26 cellular contexts compared by ENCODE assay signal in the genomic region with DNA sequence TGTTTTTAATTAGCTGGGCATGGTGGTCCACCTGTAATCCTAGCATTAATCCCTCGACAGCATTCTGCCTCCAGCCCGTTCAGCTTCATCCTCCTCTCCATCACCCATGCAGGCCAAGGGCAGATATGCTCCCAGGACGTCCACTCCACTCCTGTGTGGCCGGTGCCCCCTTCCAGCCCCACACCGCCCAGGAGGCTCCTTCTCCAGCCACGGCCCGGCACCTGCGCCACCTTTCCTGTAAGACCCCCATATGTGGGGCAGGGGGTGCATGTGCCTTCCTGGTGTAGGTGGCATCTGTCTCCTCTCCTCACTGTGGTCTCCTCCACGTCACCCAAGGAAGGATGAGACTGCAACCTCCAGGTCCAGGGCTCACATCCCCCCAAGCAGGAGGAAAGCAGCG.
"Had no signal": no experiment of that assay in that cellular context is flagged by ENCODE, and none has a peak within 500 bp of the region (broad histone marks: within the 10 kb centered on the region; RNA-seq: fewer than 3 reads in every experiment).

No MANE protein-coding gene starts in this region.

- H3K36me3 Mint-ChIP-seq: type B pancreatic cell had no signal

- H3K27ac ChIP-seq: colonic mucosa, gastrocnemius medialis, left lung, pancreas, testis, tibial artery had no signal

- H3K4me3 Mint-ChIP-seq: naive thymus-derived CD8-positive, alpha-beta T cell; nephron progenitor cell; type B pancreatic cell had no signal

- H3K9me3 ChIP-seq: colonic mucosa, gastrocnemius medialis, left lung, pancreas, testis, tibial artery had no signal

- H3K4me2 ChIP-seq: smooth muscle cell had no signal

- FAIRE-seq: endothelial cell of umbilical vein, islet of Langerhans, pancreas had no signal

- H3K36me3 ChIP-seq: colonic mucosa, gastrocnemius medialis, left lung, pancreas had no signal

- H3K4me1 ChIP-seq: colonic mucosa, gastrocnemius medialis, left lung, pancreas, testis, tibial artery had no signal

- H3K9me3 Mint-ChIP-seq: nephron progenitor cell, type B pancreatic cell had no signal

- H3K27me3 ChIP-seq: colonic mucosa, gastrocnemius medialis, left lung, pancreas, testis, tibial artery had no signal

- ATAC-seq: gastrocnemius medialis; left cardiac atrium; left lung; naive thymus-derived CD8-positive, alpha-beta T cell; pancreas; sciatic nerve had no signal

- H3K4me3 ChIP-seq: colonic mucosa, gastrocnemius medialis, left lung, pancreas, smooth muscle cell, testis, tibial artery had no signal

- DNase-seq: dermis blood vessel endothelial cell; effector memory CD4-positive, alpha-beta T cell; gastrocnemius medialis; hippocampal formation; left cardiac atrium; left lung; mammary epithelial cell; nephron progenitor cell; occipital lobe; stimulated activated CD4-positive, alpha-beta T cell treated with anti-CD3 and anti-CD28 coated beads, Interleukin-12 subunit alpha, Interleukin-12 subunit beta, amount 100 ng/mL, for 4 hours; stimulated activated CD4-positive, alpha-beta T cell treated with anti-CD3 and anti-CD28 coated beads, Interleukin-1b, Interleukin-23, amount 100 ng/mL, for 48 hours; stimulated activated CD4-positive, alpha-beta T cell treated with anti-CD3 and anti-CD28 coated beads, Interleukin-4, amount 100 ng/mL, for 1 hour; stimulated activated CD8-positive, alpha-beta memory T cell treated with anti-CD3 and anti-CD28 coated beads, Interleukin-4, amount 100 ng/mL, for 48 hours; stimulated activated naive CD4-positive, alpha-beta T cell treated with Interleukin-2 at 50 U/mL for 16 hours; substantia nigra; testis had no signal

- H3K27ac Mint-ChIP-seq: nephron progenitor cell, progenitor cell of endocrine pancreas, type B pancreatic cell had no signal
